Comparison of ENCODE assay signal across 18 cellular contexts in the genomic region with DNA sequence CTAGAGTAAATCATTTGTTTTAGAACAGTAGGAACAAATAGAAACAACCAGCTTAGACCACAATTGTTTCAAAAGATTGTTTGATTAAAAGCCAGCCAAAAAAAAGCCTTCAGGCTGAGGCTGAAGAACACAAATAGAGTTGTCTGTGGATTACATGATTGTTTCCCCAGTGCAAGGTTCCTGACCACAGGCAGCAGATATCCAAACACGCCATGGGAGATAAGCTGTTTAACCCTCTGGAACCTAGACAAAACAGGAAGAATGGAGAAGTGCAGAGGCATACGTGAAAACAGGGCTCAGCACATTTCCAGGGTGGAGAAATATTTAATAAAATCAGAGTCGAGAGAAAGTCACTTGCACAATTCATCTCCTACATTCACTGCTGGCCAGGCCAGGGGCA. TPM values are rescaled to one million over a fixed set of nuclear protein-coding genes. Genes with fewer than 3 reads are reported as not detected.
DNase-seq lines count a peak whose midpoint lies in the region; ATAC-seq and TF ChIP-seq lines count a peak whose summit lies in the region.
"Had no signal": no experiment of that assay in that cellular context is flagged by ENCODE, and none has a peak within 500 bp of the region (broad histone marks: within the 10 kb centered on the region; RNA-seq: fewer than 3 reads in every experiment).

No MANE protein-coding gene starts in this region.

- H3K4me3 ChIP-seq in hepatocyte = no peak overlapping the region
- H3K4me3 ChIP-seq in retinal pigment epithelial cell (ENCODE audit: low read length) = no peak overlapping the region
- H3K4me3 ChIP-seq: ovary had no signal

- peak overlapping the region in 4 of 5 experiments; percentile 61 to 88 (median 79) for H3K27ac Mint-ChIP-seq in brain
- no peak overlapping the region for H3K27ac Mint-ChIP-seq in activated T-helper 17 cell treated with anti-CD3 and anti-CD28 coated beads, Interleukin-2, amount 50 U/mL, for 72 hours
- H3K27ac Mint-ChIP-seq: activated CD4-positive, alpha-beta T cell treated with anti-CD3 and anti-CD28 coated beads for 36 hours had no signal

- no peak for ATAC-seq in HG02642 (IDR thresholded peaks at IDR 0.05; ENCODE audit: poor library complexity, unreplicated experiment)
- ATAC-seq in activated T-helper 17 cell treated with anti-CD3 and anti-CD28 coated beads, Interleukin-2, amount 50 U/mL, for 72 hours (replicated peaks) = no peak
- ATAC-seq: activated CD4-positive, alpha-beta T cell treated with anti-CD3 and anti-CD28 coated beads for 36 hours had no signal

- no peaks in the 10 kb centered on the region for H4K20me1 ChIP-seq in hepatocyte (ENCODE audit: insufficient read depth, poor library complexity, severe bottlenecking)

- no peak overlapping the region for H2AFZ ChIP-seq in hepatocyte

- TF ChIP-seq CTCF in brain (conservative IDR thresholded peaks at IDR 0.05) = no peak
- no peak for TF ChIP-seq CTCF in hepatocyte (IDR thresholded peaks at IDR 0.05; ENCODE audit: poor library complexity)
- TF ChIP-seq CTCF in retinal pigment epithelial cell (conservative IDR thresholded peaks at IDR 0.05; ENCODE audit: low read depth, low read length) = no peak
- TF ChIP-seq CTCF in GM20000 (IDR thresholded peaks at IDR 0.05; ENCODE audit: extremely low read depth, missing control alignments) = no peak

- H3K9me3 ChIP-seq in hepatocyte (ENCODE audit: low read depth) = no peaks in the 10 kb centered on the region
- H3K9me3 ChIP-seq: ovary had no signal

- peaks cover 7% of the 10 kb centered on the region for H3K4me1 ChIP-seq in hepatocyte (ENCODE audit: insufficient read depth)

- no peaks in the 10 kb centered on the region for H3K27me3 ChIP-seq in hepatocyte
- H3K27me3 ChIP-seq: ovary had no signal

- H3K9me3 Mint-ChIP-seq in brain = no peaks in the 10 kb centered on the region
- no peaks in the 10 kb centered on the region for H3K9me3 Mint-ChIP-seq in activated T-helper 17 cell treated with anti-CD3 and anti-CD28 coated beads, Interleukin-2, amount 50 U/mL, for 72 hours
- H3K9me3 Mint-ChIP-seq: H9 had no signal

- DNase-seq in NCI-H226 (peak; percentile 26), hepatocyte (ENCODE audit: low spot score) (no peak), retinal pigment epithelial cell (ENCODE audit: low read depth) (peak; percentile 49), GM20000 (ENCODE audit: low spot score) (no peak), nucleus accumbens (lab: John Stamatoyannopoulos, UW) (no peak)
- DNase-seq: activated CD4-positive, alpha-beta T cell treated with anti-CD3 and anti-CD28 coated beads for 36 hours; activated CD8-positive, alpha-beta memory T cell treated with anti-CD3 and anti-CD28 coated beads, Interleukin-2, amount 50 U/mL, for 48 hours; activated naive CD4-positive, alpha-beta T cell treated with anti-CD3 and anti-CD28 coated beads, Interleukin-2, amount 50 U/mL, for 16 hours; GF-D8; H9; ovary; RPMI8226; stimulated activated CD4-positive, alpha-beta T cell treated with anti-CD3 and anti-CD28 coated beads, Interleukin-15, amount 100 ng/mL, for 24 hours had no signal

- H3K27me3 Mint-ChIP-seq in brain = no peaks in the 10 kb centered on the region
- no peaks in the 10 kb centered on the region for H3K27me3 Mint-ChIP-seq in activated T-helper 17 cell treated with anti-CD3 and anti-CD28 coated beads, Interleukin-2, amount 50 U/mL, for 72 hours
- H3K27me3 Mint-ChIP-seq: activated CD4-positive, alpha-beta T cell treated with anti-CD3 and anti-CD28 coated beads for 36 hours had no signal

- H3K9me2 ChIP-seq in hepatocyte (replicated peaks; ENCODE audit: insufficient read depth) = no peaks in the 10 kb centered on the region

- peak overlapping the region; percentile 50 for H3K27ac ChIP-seq in hepatocyte
- H3K27ac ChIP-seq: ovary had no signal

- H3K36me3 ChIP-seq in hepatocyte (replicated peaks; ENCODE audit: insufficient read depth, low read depth) = no peaks in the 10 kb centered on the region
- H3K36me3 ChIP-seq: ovary had no signal

- H3K4me3 Mint-ChIP-seq in brain = no peak overlapping the region
- no peak overlapping the region for H3K4me3 Mint-ChIP-seq in activated T-helper 17 cell treated with anti-CD3 and anti-CD28 coated beads, Interleukin-2, amount 50 U/mL, for 72 hours
- H3K4me3 Mint-ChIP-seq: activated CD4-positive, alpha-beta T cell treated with anti-CD3 and anti-CD28 coated beads for 36 hours; H9 had no signal

- 42% methylated on average over 3 of the region's 3 CpGs for WGBS in hepatocyte (ENCODE audit: low lambda C conversion rate, missing lambda C conversion rate)

- peaks cover 9% of the 10 kb centered on the region for H3K4me1 Mint-ChIP-seq in brain
- H3K4me1 Mint-ChIP-seq in activated T-helper 17 cell treated with anti-CD3 and anti-CD28 coated beads, Interleukin-2, amount 50 U/mL, for 72 hours = no peaks in the 10 kb centered on the region

- H3K4me2 ChIP-seq in hepatocyte = peak overlapping the region; percentile 4

- H3K36me3 Mint-ChIP-seq in brain = peaks cover 21% of the 10 kb centered on the region
- H3K36me3 Mint-ChIP-seq in activated T-helper 17 cell treated with anti-CD3 and anti-CD28 coated beads, Interleukin-2, amount 50 U/mL, for 72 hours (ENCODE audit: low read depth) = peaks cover 58% of the 10 kb centered on the region

- no peaks in the 10 kb centered on the region for H3K79me2 ChIP-seq in hepatocyte

RNA-seq across cellular contexts. Expression of a gene that starts 21.0 kb away (rescaled TPM):
- polyA plus RNA-seq in brain (ENCODE audit: insufficient read depth, low read depth, low replicate concordance) (41.0 TPM), hepatocyte (33.9 and 36.7 TPM in 2 replicates)
- total RNA-seq in hepatocyte = 16.8 and 17.9 TPM in 2 replicates
- total RNA-seq in activated T-helper 17 cell treated with anti-CD3 and anti-CD28 coated beads, Interleukin-2, amount 50 U/mL, for 72 hours = 10 to 100 TPM; 30.8 to 33.5 TPM

RNA-seq across cellular contexts. Expression of a gene that starts 21.2 kb away (rescaled TPM):
- polyA plus RNA-seq in brain (ENCODE audit: insufficient read depth, low read depth, low replicate concordance) (9.5 TPM), hepatocyte (4.7 and 6.7 TPM in 2 replicates)
- total RNA-seq in hepatocyte = 7.1 and 8.2 TPM in 2 replicates
- total RNA-seq in activated T-helper 17 cell treated with anti-CD3 and anti-CD28 coated beads, Interleukin-2, amount 50 U/mL, for 72 hours = 1 to 10 TPM; 6.4 to 7.2 TPM

RNA-seq across cellular contexts. Expression of a gene that starts 45.3 kb away (rescaled TPM):
- polyA plus RNA-seq in brain (ENCODE audit: insufficient read depth, low read depth, low replicate concordance) = 7.1 TPM
- total RNA-seq in hepatocyte = 1.1 TPM in 2 replicates
- polyA plus RNA-seq in hepatocyte = 1.8 and 3.2 TPM in 2 replicates
- under 1 TPM in 1 of 2 donors, not detected in 1; 0.58 TPM for total RNA-seq in activated T-helper 17 cell treated with anti-CD3 and anti-CD28 coated beads, Interleukin-2, amount 50 U/mL, for 72 hours
- total RNA-seq: mononuclear cell; T-helper 1 cell treated with Interleukin-12 subunit alpha and Interleukin-12 subunit beta and Interleukin-4 antibody, amounts not matched to agents 30 ng/mL and 1 ng/mL, for 36 hours had no signal

RNA-seq across cellular contexts. Expression of a gene that starts 45.8 kb away (rescaled TPM):
- polyA plus RNA-seq in brain (ENCODE audit: insufficient read depth, low read depth, low replicate concordance) (59.9 TPM), hepatocyte (21.5 and 41.1 TPM in 2 replicates)
- 27.5 and 29.6 TPM in 2 replicates for total RNA-seq in hepatocyte
- 10 to 100 TPM; 20.4 to 24.8 TPM for total RNA-seq in activated T-helper 17 cell treated with anti-CD3 and anti-CD28 coated beads, Interleukin-2, amount 50 U/mL, for 72 hours

Comparison
In these comparisons a context has a peak if more than half of its experiments do, and no peak if none do; other contexts are left out.
1. DNase-seq: peak in NCI-H226 (single experiment) and retinal pigment epithelial cell (single experiment); none in hepatocyte (single experiment), GM20000 (single experiment) and nucleus accumbens (0 of 56).